In the genomic region with DNA sequence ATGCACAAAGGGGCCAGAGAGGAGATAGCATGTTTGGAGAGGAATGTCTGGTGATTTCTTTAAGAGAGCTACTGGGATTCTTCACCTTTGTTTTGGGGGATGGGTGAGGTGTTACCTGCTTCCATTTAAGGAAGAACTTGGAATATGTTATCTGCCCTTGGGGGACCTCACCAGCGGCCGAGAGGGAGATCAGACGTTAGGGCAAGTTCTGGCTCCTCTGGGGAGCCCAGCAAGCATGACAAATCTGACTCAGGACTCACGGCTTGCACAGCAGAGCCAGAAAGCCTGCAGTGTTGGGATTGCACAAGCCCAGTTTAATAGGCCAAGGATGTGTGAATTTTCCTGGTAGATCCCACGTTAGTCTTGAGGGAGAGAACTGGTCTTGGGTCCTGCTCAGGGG, we compare ENCODE assay signal across 21 cellular contexts. TPM values are rescaled to one million over a fixed set of nuclear protein-coding genes. Genes with fewer than 3 reads are reported as not detected.
A peak's percentile ranks its signal among the peaks of the same experiment; 100 is the strongest.
DNase-seq lines count a peak whose midpoint lies in the region; ATAC-seq and TF ChIP-seq lines count a peak whose summit lies in the region.
"Had no signal": no experiment of that assay in that cellular context is flagged by ENCODE, and none has a peak within 500 bp of the region (broad histone marks: within the 10 kb centered on the region; RNA-seq: fewer than 3 reads in every experiment).

No MANE protein-coding gene starts in this region.

- peaks cover 39% of the 10 kb centered on the region for H3K4me1 ChIP-seq in mammary epithelial cell (ENCODE audit: insufficient read depth, low read length)
- H3K4me1 ChIP-seq: psoas muscle had no signal

- no peaks in the 10 kb centered on the region for H3K27me3 Mint-ChIP-seq in HFFc6 (ENCODE audit: insufficient read depth)
- no peaks in the 10 kb centered on the region for H3K27me3 Mint-ChIP-seq in activated CD8-positive, alpha-beta memory T cell treated with anti-CD3 and anti-CD28 coated beads, Interleukin-2, amount 10 ng/mL, durations not matched to agents 7 days and 5 days
- H3K27me3 Mint-ChIP-seq in stimulated activated memory B cell treated with anti-CD40 and anti-IgM and Interleukin-4, amounts not matched to agents 10 μg/mL and 1 μg/mL and 100 μg/mL, for 72 hours: no peaks in the 10 kb centered on the region
- H3K27me3 Mint-ChIP-seq: stimulated activated naive CD8-positive, alpha-beta T cell treated with anti-CD3 and anti-CD28 coated beads, Interleukin-15, Interleukin-2, amounts not matched to agents 100 ng/mL and 50 ng/mL, for 24 hours; T-helper 17 cell had no signal

- TF ChIP-seq CTCF in HFFc6 (IDR thresholded peaks at IDR 0.05): no peak
- TF ChIP-seq CTCF in mammary epithelial cell (conservative IDR thresholded peaks at IDR 0.05 in 1 of 2, IDR thresholded peaks at IDR 0.05 in 1 of 2; ENCODE audit: extremely low read depth in 1 of 2, insufficient read depth in 1 of 2, low read depth in 1 of 2, low read length in 2 of 2): no peak
- no peak for TF ChIP-seq CTCF in fibroblast of villous mesenchyme (IDR thresholded peaks at IDR 0.05; ENCODE audit: insufficient read depth, low read depth, low read length)

- peak overlapping the region; percentile 73 for H3K27ac Mint-ChIP-seq in HFFc6
- no peak overlapping the region for H3K27ac Mint-ChIP-seq in activated CD8-positive, alpha-beta memory T cell treated with anti-CD3 and anti-CD28 coated beads, Interleukin-2, amount 10 ng/mL, durations not matched to agents 7 days and 5 days
- no peak overlapping the region for H3K27ac Mint-ChIP-seq in stimulated activated memory B cell treated with anti-CD40 and anti-IgM and Interleukin-4, amounts not matched to agents 10 μg/mL and 1 μg/mL and 100 μg/mL, for 72 hours
- H3K27ac Mint-ChIP-seq: nephron progenitor cell; stimulated activated naive CD8-positive, alpha-beta T cell treated with anti-CD3 and anti-CD28 coated beads, Interleukin-15, Interleukin-2, amounts not matched to agents 100 ng/mL and 50 ng/mL, for 24 hours; T-helper 17 cell had no signal

- H3K27ac ChIP-seq in mammary epithelial cell (ENCODE audit: insufficient read depth, low read depth, low read length): peak overlapping the region; percentile 20
- H3K27ac ChIP-seq: psoas muscle, upper lobe of right lung had no signal

- no peaks in the 10 kb centered on the region for H3K27me3 ChIP-seq in mammary epithelial cell (ENCODE audit: insufficient read depth, low read length)
- H3K27me3 ChIP-seq: upper lobe of right lung had no signal

- H3K4me3 ChIP-seq in mammary epithelial cell (replicated peaks in 1 of 3; ENCODE audit: insufficient read depth in 1 of 3, low read depth in 2 of 3, low read length in 3 of 3): no peak overlapping the region
- H3K4me3 ChIP-seq in fibroblast of villous mesenchyme (ENCODE audit: low read depth, low read length): no peak overlapping the region
- H3K4me3 ChIP-seq: psoas muscle, upper lobe of right lung had no signal

- no peaks in the 10 kb centered on the region for H3K36me3 ChIP-seq in mammary epithelial cell (ENCODE audit: insufficient read depth, low read length)
- H3K36me3 ChIP-seq: upper lobe of right lung had no signal

- no peak for ATAC-seq in activated CD8-positive, alpha-beta memory T cell treated with anti-CD3 and anti-CD28 coated beads, Interleukin-2, amount 10 ng/mL, durations not matched to agents 7 days and 5 days
- no peak for ATAC-seq in stimulated activated memory B cell treated with anti-CD40 and anti-IgM and Interleukin-4, amounts not matched to agents 10 μg/mL and 1 μg/mL and 100 μg/mL, for 72 hours
- ATAC-seq: psoas muscle, T-helper 17 cell, upper lobe of right lung had no signal

- in situ Hi-C loops in mammary epithelial cell (cut with MboI; ENCODE audit: low sequenced_read_pairs in 2 of 2): no loop called here
- in situ Hi-C loops in KBM-7 (cut with MboI; ENCODE audit: low pct_unique_long_range_greater_than_20kb, low sequenced_read_pairs): no loop called here

- CTCF ChIA-PET in mammary epithelial cell (lab: Charles Lee; ENCODE audit: low non-redundant PET): no interaction called here
- CTCF ChIA-PET in activated CD8-positive, alpha-beta memory T cell treated with anti-CD3 and anti-CD28 coated beads, Interleukin-2, amount 10 ng/mL, durations not matched to agents 7 days and 5 days (lab: Charles Lee): interaction anchor here (0.8 kb wide), 1 partner anchor 39 kb away, joined by 3 read pairs; no protein-coding TSS in a partner anchor
- CTCF ChIA-PET in HEK293T (lab: Yijun Ruan, JAX): no interaction called here

- H3K9me3 Mint-ChIP-seq in HFFc6: no peaks in the 10 kb centered on the region
- H3K9me3 Mint-ChIP-seq in activated CD8-positive, alpha-beta memory T cell treated with anti-CD3 and anti-CD28 coated beads, Interleukin-2, amount 10 ng/mL, durations not matched to agents 7 days and 5 days (ENCODE audit: low read depth): no peaks in the 10 kb centered on the region
- no peaks in the 10 kb centered on the region for H3K9me3 Mint-ChIP-seq in stimulated activated memory B cell treated with anti-CD40 and anti-IgM and Interleukin-4, amounts not matched to agents 10 μg/mL and 1 μg/mL and 100 μg/mL, for 72 hours
- H3K9me3 Mint-ChIP-seq: stimulated activated naive CD8-positive, alpha-beta T cell treated with anti-CD3 and anti-CD28 coated beads, Interleukin-15, Interleukin-2, amounts not matched to agents 100 ng/mL and 50 ng/mL, for 24 hours had no signal

- WGBS in mammary epithelial cell (ENCODE audit: low coverage, missing lambda C conversion rate): 2% methylated on average over 5 of the region's 5 CpGs

- DNase-seq in AG08395 (ENCODE audit: low spot score) (peak; percentile 76), HFFc6 (peak; percentile 48), mammary epithelial cell (peak; percentile 83), fibroblast of villous mesenchyme (ENCODE audit: low read depth) (peak; percentile 57), KBM-7 (no peak), HEK293T (ENCODE audit: extremely low spot score) (no peak)
- DNase-seq in activated CD8-positive, alpha-beta memory T cell treated with anti-CD3 and anti-CD28 coated beads, Interleukin-2, amount 10 ng/mL, durations not matched to agents 7 days and 5 days: no peak
- DNase-seq: cerebellar nuclear complex; DMS53; NCI-H1092; NCI-H2081; NCI-H526; nephron progenitor cell; psoas muscle; SHP77; stimulated activated CD4-positive, alpha-beta T cell treated with anti-CD3 and anti-CD28 coated beads, Interleukin-12 subunit alpha, Interleukin-12 subunit beta, amount 100 ng/mL, for 4 hours; T-helper 17 cell; upper lobe of right lung had no signal

- H3K79me2 ChIP-seq in mammary epithelial cell (ENCODE audit: insufficient read depth, low read length): no peaks in the 10 kb centered on the region

- no peaks in the 10 kb centered on the region for H4K20me1 ChIP-seq in mammary epithelial cell (ENCODE audit: insufficient read depth, low read length)

- peak overlapping the region; percentile 41 for H3K4me2 ChIP-seq in mammary epithelial cell (ENCODE audit: insufficient read depth, low read depth, low read length)

- intact Hi-C loops in mammary epithelial cell (cut with micrococcal nuclease): no loop called here

- POLR2A ChIA-PET in HEK293T (lab: Yijun Ruan, JAX): no interaction called here

- BruUV-seq in mammary epithelial cell (replicated peaks; lab: Mats Ljungman, UMichigan): no TSS peak

- peaks cover 66% of the 10 kb centered on the region for H3K4me1 Mint-ChIP-seq in HFFc6 (ENCODE audit: low read depth)
- H3K4me1 Mint-ChIP-seq in activated CD8-positive, alpha-beta memory T cell treated with anti-CD3 and anti-CD28 coated beads, Interleukin-2, amount 10 ng/mL, durations not matched to agents 7 days and 5 days: peaks cover 33% of the 10 kb centered on the region
- H3K4me1 Mint-ChIP-seq in stimulated activated memory B cell treated with anti-CD40 and anti-IgM and Interleukin-4, amounts not matched to agents 10 μg/mL and 1 μg/mL and 100 μg/mL, for 72 hours: peaks cover 17% of the 10 kb centered on the region
- H3K4me1 Mint-ChIP-seq: nephron progenitor cell had no signal

- H3K4me3 Mint-ChIP-seq in HFFc6: no peak overlapping the region
- no peak overlapping the region for H3K4me3 Mint-ChIP-seq in activated CD8-positive, alpha-beta memory T cell treated with anti-CD3 and anti-CD28 coated beads, Interleukin-2, amount 10 ng/mL, durations not matched to agents 7 days and 5 days
- H3K4me3 Mint-ChIP-seq in stimulated activated memory B cell treated with anti-CD40 and anti-IgM and Interleukin-4, amounts not matched to agents 10 μg/mL and 1 μg/mL and 100 μg/mL, for 72 hours: no peak overlapping the region
- H3K4me3 Mint-ChIP-seq: CD14-positive monocyte; nephron progenitor cell; stimulated activated naive CD8-positive, alpha-beta T cell treated with anti-CD3 and anti-CD28 coated beads, Interleukin-15, Interleukin-2, amounts not matched to agents 100 ng/mL and 50 ng/mL, for 24 hours; T-helper 17 cell had no signal

- H3K36me3 Mint-ChIP-seq in HFFc6 (ENCODE audit: low read depth): no peaks in the 10 kb centered on the region
- H3K36me3 Mint-ChIP-seq in activated CD8-positive, alpha-beta memory T cell treated with anti-CD3 and anti-CD28 coated beads, Interleukin-2, amount 10 ng/mL, durations not matched to agents 7 days and 5 days: peaks cover 3% of the 10 kb centered on the region
- H3K36me3 Mint-ChIP-seq in stimulated activated memory B cell treated with anti-CD40 and anti-IgM and Interleukin-4, amounts not matched to agents 10 μg/mL and 1 μg/mL and 100 μg/mL, for 72 hours: no peaks in the 10 kb centered on the region

- no peaks in the 10 kb centered on the region for H3K9me3 ChIP-seq in mammary epithelial cell (replicated peaks; ENCODE audit: insufficient read depth, low read length)
- H3K9me3 ChIP-seq: psoas muscle, upper lobe of right lung had no signal

- H3K9ac ChIP-seq in mammary epithelial cell (ENCODE audit: insufficient read depth, low read length): no peak overlapping the region

- H2AFZ ChIP-seq in mammary epithelial cell (ENCODE audit: low read depth, low read length): peak overlapping the region; percentile 68

- dilution Hi-C loops in mammary epithelial cell (cut with HindIII; ENCODE audit: low sequenced_read_pairs): no loop called here

TF ChIP-seq in HEK293T, 16 proteins besides CTCF, POLR2A, EP300 and RAD21 (continues in another document):
- TF ChIP-seq BHLHE40 (IDR thresholded peaks at IDR 0.05; ENCODE audit: borderline replicate concordance) (no peak), ELF4 (IDR thresholded peaks at IDR 0.05) (no peak), SUZ12 (IDR thresholded peaks at IDR 0.05) (no peak), ARNT (IDR thresholded peaks at IDR 0.05) (no peak), LEF1 (IDR thresholded peaks at IDR 0.05; ENCODE audit: borderline replicate concordance) (no peak), FOXM1 (IDR thresholded peaks at IDR 0.05; ENCODE audit: borderline replicate concordance) (no peak), SP1 (IDR thresholded peaks at IDR 0.05) (no peak), ZNF384 (IDR thresholded peaks at IDR 0.05) (no peak), FOXK2 (IDR thresholded peaks at IDR 0.05) (no peak)

RNA-seq across cellular contexts. Expression of gene SLC28A3, which starts 40.3 kb away (rescaled TPM):
- under 1 TPM; 0.43 to 0.64 (median 0.54) TPM for total RNA-seq in HFFc6 (2021; fragmentation: NEBNext Ultra II Directional; extraction: Animal tissue kit (Norgen Biotek cat#: 25700))
- total RNA-seq in mammary epithelial cell (under 1 TPM; under 0.01 to 0.94 TPM), fibroblast of villous mesenchyme (0.32 and 0.43 TPM in 2 replicates)
- 0.12 TPM for polyA plus RNA-seq in mammary epithelial cell
- not detected for polyA minus RNA-seq in mammary epithelial cell
- under 1 TPM; 0.09 to 0.45 TPM for total RNA-seq in activated CD8-positive, alpha-beta memory T cell treated with anti-CD3 and anti-CD28 coated beads, Interleukin-2, amount 10 ng/mL, durations not matched to agents 7 days and 5 days
- total RNA-seq: psoas muscle, T-helper 17 cell had no signal
- polyA plus RNA-seq: CD14-positive monocyte, psoas muscle had no signal

Comparison
In these comparisons a context has a peak if more than half of its experiments do, and no peak if none do; other contexts are left out.
1. DNase-seq: peak in AG08395 (single experiment), HFFc6 (single experiment), mammary epithelial cell (single experiment) and fibroblast of villous mesenchyme (single experiment); none in activated CD8-positive, alpha-beta memory T cell treated with anti-CD3 and anti-CD28 coated beads, Interleukin-2, amount 10 ng/mL, durations not matched to agents 7 days and 5 days (single experiment), KBM-7 (single experiment) and HEK293T (single experiment).